Comparison of ENCODE assay signal across 16 cellular contexts in genomic region chr12:42704810-42705401, GRCh38.
"Had no signal": no experiment of that assay in that cellular context is flagged by ENCODE, and none has a peak within 500 bp of the region (broad histone marks: within the 10 kb centered on the region; RNA-seq: fewer than 3 reads in every experiment).

No MANE protein-coding gene starts in this region.

- H3K27ac ChIP-seq: gastrocnemius medialis, prostate gland, thoracic aorta had no signal

- H3K27me3 Mint-ChIP-seq: activated naive CD8-positive, alpha-beta T cell; activated T-cell treated with anti-CD3 and anti-CD28 coated beads, Interleukin-2, amount 50 U/mL, for 24 hours had no signal

- H3K4me1 Mint-ChIP-seq: activated CD8-positive, alpha-beta memory T cell treated with anti-CD3 and anti-CD28 coated beads, Interleukin-2, amount 10 ng/mL, durations not matched to agents 7 days and 5 days; nephron progenitor cell had no signal

- H3K27ac Mint-ChIP-seq: activated CD8-positive, alpha-beta memory T cell treated with anti-CD3 and anti-CD28 coated beads, Interleukin-2, amount 10 ng/mL, durations not matched to agents 7 days and 5 days; activated naive CD8-positive, alpha-beta T cell; activated T-cell treated with anti-CD3 and anti-CD28 coated beads, Interleukin-2, amount 50 U/mL, for 24 hours; nephron progenitor cell had no signal

- H3K9me3 Mint-ChIP-seq: activated T-cell treated with anti-CD3 and anti-CD28 coated beads, Interleukin-2, amount 50 U/mL, for 24 hours had no signal

- H3K36me3 Mint-ChIP-seq: activated CD8-positive, alpha-beta memory T cell treated with anti-CD3 and anti-CD28 coated beads, Interleukin-2, amount 10 ng/mL, durations not matched to agents 7 days and 5 days; activated naive CD8-positive, alpha-beta T cell had no signal

- DNase-seq: activated CD4-positive, alpha-beta T cell treated with anti-CD3 and anti-CD28 coated beads for 1 hour; activated CD4-positive, alpha-beta T cell treated with anti-CD3 and anti-CD28 coated beads, Interleukin-2, amount 50 U/mL, for 48 hours; activated CD8-positive, alpha-beta memory T cell treated with anti-CD3 and anti-CD28 coated beads, Interleukin-2, amount 10 ng/mL, durations not matched to agents 7 days and 5 days; activated effector memory CD4-positive, alpha-beta T cell treated with anti-CD3 and anti-CD28 coated beads, Interleukin-2, amount 50 U/mL, for 16 hours; activated T-cell treated with anti-CD3 and anti-CD28 coated beads, Interleukin-2, amount 50 U/mL, for 24 hours; gastrocnemius medialis; heart right ventricle; nephron progenitor cell; stimulated activated CD4-positive, alpha-beta T cell treated with anti-CD3 and anti-CD28 coated beads, Interleukin-2, amount 100 ng/mL, for 48 hours; stimulated activated CD8-positive, alpha-beta memory T cell treated with anti-CD3 and anti-CD28 coated beads, Interleukin-4, amount 100 ng/mL, for 48 hours; stomach; T-helper 2 cell had no signal

- H3K4me1 ChIP-seq: breast epithelium, prostate gland, stomach had no signal

- H3K4me3 ChIP-seq: breast epithelium, gastrocnemius medialis, heart right ventricle, prostate gland, stomach, thoracic aorta had no signal

- H3K36me3 ChIP-seq: breast epithelium, gastrocnemius medialis, heart right ventricle, prostate gland, stomach, thoracic aorta had no signal

- H3K4me3 Mint-ChIP-seq: activated CD8-positive, alpha-beta memory T cell treated with anti-CD3 and anti-CD28 coated beads, Interleukin-2, amount 10 ng/mL, durations not matched to agents 7 days and 5 days; activated naive CD8-positive, alpha-beta T cell; activated T-cell treated with anti-CD3 and anti-CD28 coated beads, Interleukin-2, amount 50 U/mL, for 24 hours; nephron progenitor cell had no signal

- H3K27me3 ChIP-seq: breast epithelium, gastrocnemius medialis, heart right ventricle, stomach had no signal
